In the genomic region with DNA sequence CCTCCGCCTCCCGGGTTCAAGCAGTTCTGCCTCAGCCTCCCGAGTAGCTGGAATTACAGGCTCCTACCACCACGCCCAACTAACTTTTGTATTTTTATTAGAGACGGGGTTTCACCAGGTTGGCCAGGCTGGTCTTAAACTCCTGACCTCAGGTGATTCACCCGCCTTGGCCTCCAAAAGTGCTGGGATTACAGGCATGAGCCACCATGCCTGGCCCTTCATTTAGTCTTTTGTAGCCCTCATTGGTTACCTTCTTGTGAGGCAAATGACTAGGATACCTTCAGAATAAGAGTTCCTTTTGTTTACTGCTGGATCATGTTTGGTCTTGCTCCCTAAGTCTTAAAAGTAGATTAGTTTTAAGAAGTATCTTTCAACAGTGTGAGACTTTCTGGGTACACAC, we compare ENCODE assay signal across 8 cellular contexts. TPM values are rescaled to one million over a fixed set of nuclear protein-coding genes. Genes with fewer than 3 reads are reported as not detected.
DNase-seq lines count a peak whose midpoint lies in the region; ATAC-seq and TF ChIP-seq lines count a peak whose summit lies in the region.
"Not testable (repeated sequence)": the region's sequence is repeated elsewhere in the genome, so short reads cannot be mapped to it uniquely, and the experiment has no call there.

No MANE protein-coding gene starts in this region.

- H3K27me3 Mint-ChIP-seq in CD8-positive, alpha-beta T cell (ENCODE audit: low read depth); effector memory CD8-positive, alpha-beta T cell: not testable (repeated sequence)

- BruUV-seq in HCT116 (replicated peaks; lab: Mats Ljungman, UMichigan); PC-3 (replicated peaks; lab: Mats Ljungman, UMichigan): not testable (repeated sequence)

- not testable (repeated sequence) for H3K4me3 ChIP-seq in CD8-positive, alpha-beta T cell (ENCODE audit: low read depth, low read length); esophagus squamous epithelium; left lung; smooth muscle cell
- H3K4me3 ChIP-seq in HCT116 (replicated peaks in 1 of 2; ENCODE audit: low read depth in 1 of 2, low read length in 2 of 2) (peak overlapping the region in 1 of 2 experiments; percentile 32; a peak in 2 of 4 replicates), PC-3 (ENCODE audit: low read length) (peak overlapping the region; percentile 38; the same call in 1 of the 2 replicates)

- not testable (repeated sequence) for H4K20me1 ChIP-seq in HCT116 (ENCODE audit: insufficient read depth); PC-3 (ENCODE audit: low read length)
- H4K20me1 ChIP-seq in smooth muscle cell (ENCODE audit: low read depth) = peaks cover 98% of the 10 kb centered on the region

- TF ChIP-seq RAD21 in HCT116 (IDR thresholded peaks at IDR 0.05; ENCODE audit: low read depth) = peak; percentile 2; the same call in 1 of the 2 replicates

- H2AFZ ChIP-seq in HCT116 (ENCODE audit: low read depth, low read length, poor library complexity, severe bottlenecking); PC-3 (ENCODE audit: low read length); smooth muscle cell (ENCODE audit: low read depth): not testable (repeated sequence)

- POLR2A ChIA-PET in CD8-positive, alpha-beta T cell (lab: Charles Lee); HCT116 (lab: Charles Lee); PC-3 (lab: Charles Lee; ENCODE audit: unreplicated experiment): not testable (repeated sequence)

- RAD21 ChIA-PET in HCT116 (lab: Charles Lee; ENCODE audit: low non-redundant PET in 1 of 2, low total read pairs in 2 of 2, uncharacterized antibody in 2 of 2, unreplicated experiment in 2 of 2) = interaction anchor here in 1 of 2 experiments (0.6 kb wide), 1 partner anchor 266 kb away, joined by 7 read pairs; no protein-coding TSS in a partner anchor

- ATAC-seq in CD8-positive, alpha-beta T cell; activated naive CD4-positive, alpha-beta T cell treated with anti-CD3 and anti-CD28 coated beads, Interleukin-2, amount 50 U/mL, for 72 hours; effector memory CD8-positive, alpha-beta T cell (replicated peaks): not testable (repeated sequence)
- ATAC-seq in HCT116 = peak; percentile 97
- ATAC-seq in PC-3 = peak; percentile 57; the same call in 1 of the 2 replicates
- peak; percentile 15 for ATAC-seq in left lung

- H3K27ac ChIP-seq in CD8-positive, alpha-beta T cell (ENCODE audit: low read depth, low read length) = not testable (repeated sequence)
- H3K27ac ChIP-seq in HCT116 (ENCODE audit: low read depth, low read length) = peak overlapping the region; percentile 42; the same call in 1 of the 2 replicates
- H3K27ac ChIP-seq in PC-3 (ENCODE audit: low read length) = peak overlapping the region; percentile 89
- peak overlapping the region; percentile 31 to 89 (median 80) for H3K27ac ChIP-seq in esophagus squamous epithelium
- peak overlapping the region in 1 of 2 donors; percentile 21 for H3K27ac ChIP-seq in left lung
- peak overlapping the region; percentile 2 for H3K27ac ChIP-seq in smooth muscle cell (ENCODE audit: low read depth)

- H3K79me2 ChIP-seq in HCT116 (ENCODE audit: insufficient read depth, low read length) (peaks cover 84% of the 10 kb centered on the region), PC-3 (ENCODE audit: low read length) (peaks cover 69% of the 10 kb centered on the region), smooth muscle cell (ENCODE audit: low read depth) (peaks cover 55% of the 10 kb centered on the region)

- peaks cover 20% of the 10 kb centered on the region for H3K36me3 Mint-ChIP-seq in CD8-positive, alpha-beta T cell
- H3K36me3 Mint-ChIP-seq in activated naive CD4-positive, alpha-beta T cell treated with anti-CD3 and anti-CD28 coated beads, Interleukin-2, amount 50 U/mL, for 72 hours; effector memory CD8-positive, alpha-beta T cell (ENCODE audit: insufficient read depth): not testable (repeated sequence)

- not testable (repeated sequence) for TF ChIP-seq POLR2A in HCT116 (IDR thresholded peaks at IDR 0.05; ENCODE audit: borderline replicate concordance, extremely low read depth, insufficient read depth, insufficient read length); esophagus squamous epithelium (IDR thresholded peaks at IDR 0.05)

- H3K9me3 ChIP-seq in CD8-positive, alpha-beta T cell (ENCODE audit: low read length); HCT116 (ENCODE audit: control insufficient read depth in 1 of 2, insufficient read depth in 1 of 2, low read depth in 1 of 2, low read length in 2 of 2); PC-3 (ENCODE audit: low read length); esophagus squamous epithelium; left lung; smooth muscle cell (replicated peaks; ENCODE audit: low read depth): not testable (repeated sequence)

- not testable (repeated sequence) for DNase-seq in CD8-positive, alpha-beta T cell; activated naive CD4-positive, alpha-beta T cell treated with anti-CD3 and anti-CD28 coated beads, Interleukin-2, amount 50 U/mL, for 72 hours (ENCODE audit: low spot score in 2 of 2); effector memory CD8-positive, alpha-beta T cell; esophagus squamous epithelium (lab: John Stamatoyannopoulos, UW); smooth muscle cell (lab: John Stamatoyannopoulos, UW; ENCODE audit: unreplicated experiment)
- peak; percentile 72 for DNase-seq in HCT116 (ENCODE audit: low read depth, low spot score)
- peak; percentile 70 for DNase-seq in PC-3
- DNase-seq in left lung = peak in 1 of 2 donors; percentile 1

- H3K9me3 Mint-ChIP-seq in CD8-positive, alpha-beta T cell; activated naive CD4-positive, alpha-beta T cell treated with anti-CD3 and anti-CD28 coated beads, Interleukin-2, amount 50 U/mL, for 72 hours; effector memory CD8-positive, alpha-beta T cell: not testable (repeated sequence)

- peak overlapping the region; percentile 53 for H3K4me2 ChIP-seq in HCT116 (ENCODE audit: low read length)
- H3K4me2 ChIP-seq in PC-3 (ENCODE audit: low read length) = peak overlapping the region; percentile 67
- H3K4me2 ChIP-seq in smooth muscle cell = not testable (repeated sequence)

- not testable (repeated sequence) for H3F3A ChIP-seq in PC-3 (ENCODE audit: low read length, unreplicated experiment); smooth muscle cell (ENCODE audit: low read depth)

- not testable (repeated sequence) for H3K36me3 ChIP-seq in CD8-positive, alpha-beta T cell (ENCODE audit: insufficient read depth, low read length); HCT116 (ENCODE audit: control insufficient read depth in 1 of 2, insufficient read depth in 2 of 2, low read length in 2 of 2); PC-3 (ENCODE audit: low read depth, low read length); esophagus squamous epithelium; left lung; smooth muscle cell (ENCODE audit: low read depth)

- H3K4me1 Mint-ChIP-seq in CD8-positive, alpha-beta T cell (ENCODE audit: low read depth) = peaks cover 43% of the 10 kb centered on the region
- peaks cover 13 to 28% of the 10 kb centered on the region in 2 donors for H3K4me1 Mint-ChIP-seq in effector memory CD8-positive, alpha-beta T cell (ENCODE audit: low read depth in 2 of 2)

- peak overlapping the region; percentile 9 for H3K27ac Mint-ChIP-seq in CD8-positive, alpha-beta T cell
- peak overlapping the region; percentile 18 to 35 for H3K27ac Mint-ChIP-seq in activated naive CD4-positive, alpha-beta T cell treated with anti-CD3 and anti-CD28 coated beads, Interleukin-2, amount 50 U/mL, for 72 hours
- H3K27ac Mint-ChIP-seq in effector memory CD8-positive, alpha-beta T cell = peak overlapping the region; percentile 7

- WGBS in esophagus squamous epithelium, 2 donors = 56 to 62% methylated on average over 6 of the region's 6 CpGs
- 83% methylated on average over 6 of the region's 6 CpGs for WGBS in smooth muscle cell (ENCODE audit: low lambda C conversion rate)

- TF ChIP-seq CTCF in CD8-positive, alpha-beta T cell (IDR thresholded peaks at IDR 0.05); HCT116 (IDR thresholded peaks at IDR 0.05 in 2 of 3, conservative IDR thresholded peaks at IDR 0.05 in 1 of 3; ENCODE audit: borderline replicate concordance in 1 of 3, insufficient read depth in 1 of 3, low read depth in 2 of 3, low read length in 2 of 3); PC-3 (conservative IDR thresholded peaks at IDR 0.05; ENCODE audit: low read depth, low read length); esophagus squamous epithelium (IDR thresholded peaks at IDR 0.05); left lung (IDR thresholded peaks at IDR 0.05); smooth muscle cell (IDR thresholded peaks at IDR 0.05; ENCODE audit: borderline replicate concordance, insufficient read depth, poor library complexity, severe bottlenecking): not testable (repeated sequence)

- H3K9ac ChIP-seq in HCT116 (ENCODE audit: low read length) (peak overlapping the region; percentile 34), PC-3 (ENCODE audit: low read length) (0 out of 2 replicates have a peak overlapping the region, but pooled peaks have one; percentile 44)
- H3K9ac ChIP-seq in smooth muscle cell (ENCODE audit: low read depth) = not testable (repeated sequence)

- H3K4me3 Mint-ChIP-seq in CD8-positive, alpha-beta T cell; effector memory CD8-positive, alpha-beta T cell: not testable (repeated sequence)

- intact Hi-C loops in CD8-positive, alpha-beta T cell (cut with DNase I, micrococcal nuclease); PC-3 (cut with micrococcal nuclease); esophagus squamous epithelium (cut with DNase I); left lung (cut with DNase I): not testable (repeated sequence)
- intact Hi-C loops in HCT116 (cut with micrococcal nuclease) = loop anchor here (5.0 kb wide), 1 partner anchor 38 kb away; a partner anchor contains a TSS

- H3K27me3 ChIP-seq in CD8-positive, alpha-beta T cell (ENCODE audit: insufficient read depth, low read length); HCT116 (ENCODE audit: insufficient read depth, low read length); PC-3 (ENCODE audit: low read length); esophagus squamous epithelium; left lung; smooth muscle cell (ENCODE audit: low read depth): not testable (repeated sequence)

- H3K4me1 ChIP-seq in CD8-positive, alpha-beta T cell (ENCODE audit: insufficient read depth, low read length); left lung; smooth muscle cell (ENCODE audit: low read depth): not testable (repeated sequence)
- H3K4me1 ChIP-seq in HCT116 (ENCODE audit: control insufficient read depth in 1 of 2, insufficient read depth in 2 of 2, low read length in 2 of 2) (peaks cover 21 to 39% of the 10 kb centered on the region in 2 experiments), PC-3 (ENCODE audit: insufficient read depth, low read length) (peaks cover 33% of the 10 kb centered on the region), esophagus squamous epithelium (peaks cover 4 to 64% (median 9%) of the 10 kb centered on the region in 3 donors)

- CTCF ChIA-PET in CD8-positive, alpha-beta T cell (lab: Charles Lee); HCT116 (lab: Charles Lee); PC-3 (lab: Charles Lee): not testable (repeated sequence)

- H3K9me2 ChIP-seq in HCT116 (ENCODE audit: insufficient read depth); PC-3 (replicated peaks; ENCODE audit: low read length): not testable (repeated sequence)

RNA-seq across cellular contexts. Expression of a gene that starts 39.0 kb away (rescaled TPM):
- total RNA-seq in CD8-positive, alpha-beta T cell = 10 to 100 TPM; 48.3 to 48.9 TPM
- total RNA-seq in HCT116 (2021; ENCODE audit: unreplicated experiment) = 59.1 TPM
- 41.2 and 45.6 TPM in 2 replicates for polyA plus RNA-seq in HCT116 (2012)
- 6.7 and 7.4 TPM in 2 replicates for total RNA-seq in PC-3 (2014; rRNA removed)
- total RNA-seq in activated naive CD4-positive, alpha-beta T cell treated with anti-CD3 and anti-CD28 coated beads, Interleukin-2, amount 50 U/mL, for 72 hours = 10 to 100 TPM; 26.8 to 35.8 TPM
- 10 to 100 TPM; 17.6 to 29.9 (median 27.0) TPM for total RNA-seq in esophagus squamous epithelium
- 10 to 100 TPM; 33.0 to 41.8 TPM for total RNA-seq in left lung
- total RNA-seq in smooth muscle cell = 19.6 and 23.4 TPM in 2 replicates
- 41.9 and 46.8 TPM in 2 replicates for polyA plus RNA-seq in smooth muscle cell

RNA-seq across cellular contexts. Expression of a gene that starts 39.0 kb away (rescaled TPM):
- 1 to 10 TPM in 1 of 2 experiments, under 1 TPM in 1; 0.71 to 1.1 TPM for total RNA-seq in CD8-positive, alpha-beta T cell
- total RNA-seq in HCT116 (2021; ENCODE audit: unreplicated experiment) = 3.0 TPM
- polyA plus RNA-seq in HCT116 (2012) = 0.88 and 1.2 TPM in 2 replicates
- 0.80 and 1.3 TPM in 2 replicates for total RNA-seq in PC-3 (2014; rRNA removed)
- total RNA-seq in activated naive CD4-positive, alpha-beta T cell treated with anti-CD3 and anti-CD28 coated beads, Interleukin-2, amount 50 U/mL, for 72 hours = 1 to 10 TPM; 1.9 to 4.0 TPM
- total RNA-seq in esophagus squamous epithelium = 1 to 10 TPM; 5.5 to 8.8 (median 7.3) TPM
- total RNA-seq in left lung = 1 to 10 TPM; 3.5 to 4.3 TPM
- 0.49 and 0.67 TPM in 2 replicates for total RNA-seq in smooth muscle cell
- 0.46 and 1.1 TPM in 2 replicates for polyA plus RNA-seq in smooth muscle cell
